ENCODE assay signal across 8 cellular contexts in the genomic region with DNA sequence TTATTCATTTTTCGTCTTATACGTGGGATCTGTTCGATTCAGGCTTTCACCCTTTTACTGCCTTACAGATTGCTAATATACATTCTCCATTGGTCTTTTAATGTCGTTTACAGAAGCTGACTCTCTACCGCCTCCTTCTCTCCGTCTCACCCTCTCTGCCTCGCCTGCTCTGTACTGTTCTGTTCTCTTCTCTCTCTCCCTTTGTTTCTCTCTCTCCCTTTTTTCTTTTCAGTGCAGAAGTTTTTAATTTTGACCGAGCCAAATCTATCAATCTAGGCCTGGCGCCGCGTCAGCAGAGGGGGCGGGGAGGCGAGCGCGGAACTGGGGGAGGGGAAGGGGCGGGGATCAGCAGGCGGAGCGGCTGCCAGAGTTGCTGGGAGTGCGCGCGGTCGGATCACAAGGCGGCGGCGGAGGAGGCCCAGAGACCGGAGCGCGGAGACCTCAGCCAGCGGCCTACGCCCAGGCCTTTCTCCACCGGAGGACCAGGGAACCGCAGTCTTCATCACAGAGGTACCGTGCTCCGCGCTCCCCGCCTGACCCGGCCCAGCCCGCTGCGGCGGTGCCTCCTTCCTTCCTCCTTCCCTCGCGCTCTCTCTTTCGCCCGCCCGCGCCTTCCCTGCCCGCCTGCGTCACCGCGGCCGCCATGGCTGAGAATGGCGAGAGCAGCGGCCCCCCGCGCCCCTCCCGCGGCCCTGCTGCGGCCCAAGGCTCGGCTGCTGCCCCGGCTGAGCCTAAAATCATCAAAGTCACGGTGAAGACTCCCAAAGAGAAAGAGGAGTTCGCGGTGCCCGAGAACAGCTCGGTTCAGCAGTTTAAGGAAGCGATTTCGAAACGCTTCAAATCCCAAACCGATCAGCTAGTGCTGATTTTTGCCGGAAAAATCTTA. TPM values are rescaled to one million over a fixed set of nuclear protein-coding genes. Genes with fewer than 3 reads are reported as not detected.
DNase-seq lines count a peak whose midpoint lies in the region; ATAC-seq and TF ChIP-seq lines count a peak whose summit lies in the region.

Gene UBQLN2 (plus strand): TSS at position 397 of the 886 bp plus-strand sequence. CDS start 247 bp downstream, at position 644.

- no peak for TF ChIP-seq RAD21 in neural cell (conservative IDR thresholded peaks at IDR 0.05)

- H3K9me2 ChIP-seq in neural cell (ENCODE audit: insufficient read depth, low read length): no peaks in the 10 kb centered on the region

- H3K9me3 ChIP-seq in neural cell (ENCODE audit: low read length) (no peaks in the 10 kb centered on the region), stomach (peaks cover 0 to 7% (median 2%) of the 10 kb centered on the region in 4 donors)

- TF ChIP-seq POLR2A in Raji (IDR thresholded peaks at IDR 0.05; ENCODE audit: insufficient read depth, low read depth, low read length) (peak; percentile 78), stomach (IDR thresholded peaks at IDR 0.05) (peak in 1 of 4 donors; percentile 45)

- H2AFZ ChIP-seq in neural cell (ENCODE audit: low read depth, low read length): peak within 1 kb of the TSS; percentile 73

- H3K27ac ChIP-seq in neural cell (ENCODE audit: low read length) (peak within 1 kb of the TSS; percentile 97), stomach (peak within 1 kb of the TSS; percentile 89 to 96 (median 94))

- ATAC-seq in GM21737 (IDR thresholded peaks at IDR 0.05; ENCODE audit: unreplicated experiment): peak; percentile 74

- H3K27me3 ChIP-seq in neural cell (ENCODE audit: insufficient read depth, low read depth, low read length) (no peaks in the 10 kb centered on the region), stomach (peaks cover 0 to 6% (median 0%) of the 10 kb centered on the region in 3 donors)

- 0 to 22% (median 4%) methylated on average over 35 to 65 of the region's 70 CpGs for WGBS in stomach, 5 donors

- H3F3A ChIP-seq in neural cell (ENCODE audit: insufficient read depth, low read length, poor library complexity, severe bottlenecking): no peaks in the 10 kb centered on the region

- H3K79me2 ChIP-seq in neural cell (replicated peaks; ENCODE audit: insufficient read depth, low read length): peaks cover 47% of the 10 kb centered on the region

- TF ChIP-seq EP300 in neural cell (conservative IDR thresholded peaks at IDR 0.05; ENCODE audit: poor library complexity, severe bottlenecking) (peak; percentile 53), stomach (IDR thresholded peaks at IDR 0.05) (no peak)

- peaks cover 0 to 30% (median 12%) of the 10 kb centered on the region in 4 donors for H3K4me1 ChIP-seq in stomach

- H3K36me3 ChIP-seq in neural cell (ENCODE audit: insufficient read depth, low read length): no peaks in the 10 kb centered on the region
- no peaks in the 10 kb centered on the region for H3K36me3 ChIP-seq in stomach

- H3K4me3 ChIP-seq in fibroblast of the aortic adventitia (ENCODE audit: low read depth, low read length) (peak within 1 kb of the TSS; percentile 74), neural cell (ENCODE audit: low read length) (peak within 1 kb of the TSS; percentile 83), stomach (peak within 1 kb of the TSS; percentile 51 to 72 (median 58))

- intact Hi-C loops in stomach (cut with DNase I; ENCODE audit: low total_unique reads): no loop called here

- peak; percentile 50 for TF ChIP-seq CTCF in fibroblast of the aortic adventitia (IDR thresholded peaks at IDR 0.05; ENCODE audit: insufficient read depth, low read length)
- TF ChIP-seq CTCF in neural cell (IDR thresholded peaks at IDR 0.05; ENCODE audit: poor library complexity, severe bottlenecking): peak; percentile 50
- TF ChIP-seq CTCF in stomach (IDR thresholded peaks at IDR 0.05): no peak

- H3K4me2 ChIP-seq in neural cell (ENCODE audit: low read length): peak within 1 kb of the TSS; percentile 63

- DNase-seq in DMS79 (lab: John Stamatoyannopoulos, UW): peak; percentile 24
- peak; percentile 45 to 49 for DNase-seq in Kasumi-1 (lab: John Stamatoyannopoulos, UW)
- peak; percentile 66 for DNase-seq in activated T-helper 9 cell treated with anti-CD3 and anti-CD28 coated beads, Interleukin-2, amount 50 U/mL, for 16 hours (ENCODE audit: low read depth)
- peak; percentile 80 for DNase-seq in fibroblast of the aortic adventitia (ENCODE audit: low read depth)
- peak; percentile 82 for DNase-seq in stomach

- H3K9ac ChIP-seq in neural cell (ENCODE audit: low read length): peak within 1 kb of the TSS; percentile 92

- H4K20me1 ChIP-seq in neural cell (ENCODE audit: insufficient read depth): no peaks in the 10 kb centered on the region

TF ChIP-seq in neural cell, 6 proteins besides CTCF, POLR2A, EP300 and RAD21:
- TF ChIP-seq SMC3 (conservative IDR thresholded peaks at IDR 0.05; ENCODE audit: poor library complexity) (no peak), TAF1 (IDR thresholded peaks at IDR 0.05; ENCODE audit: low read depth) (peak; percentile 75), REST (IDR thresholded peaks at IDR 0.05; ENCODE audit: borderline replicate concordance) (peak; percentile 26), MXI1 (conservative IDR thresholded peaks at IDR 0.05; ENCODE audit: poor library complexity, severe bottlenecking) (no peak), POLR2AphosphoS5 (IDR thresholded peaks at IDR 0.05) (peak; percentile 95), EZH2 (IDR thresholded peaks at IDR 0.05; ENCODE audit: borderline replicate concordance, insufficient read depth, low read length, poor library complexity, severe bottlenecking) (no peak)
TF ChIP-seq in neural cell: peak in this region for 3.

RNA-seq across cellular contexts. Expression of gene UBQLN2, which starts in this region (rescaled TPM):
- 5.1 and 17.8 TPM in 2 replicates for total RNA-seq in fibroblast of the aortic adventitia (ENCODE audit: low replicate concordance)
- polyA plus RNA-seq in neural cell: 15.2 and 16.6 TPM in 2 replicates
- polyA minus RNA-seq in neural cell: 45.5 and 58.2 TPM in 2 replicates
- 10 to 100 TPM in 4 of 5 donors, 1 to 10 TPM in 1; 3.5 to 51.9 (median 15.6) TPM for total RNA-seq in stomach
- polyA plus RNA-seq in stomach: 10 to 100 TPM in 2 of 3 donors, 1 to 10 TPM in 1; 7.0 to 10.7 (median 10.5) TPM

Comparison
In these comparisons a context has a peak if more than half of its experiments do, and no peak if none do; other contexts are left out.
1. Peak in every context shown above with its lines: DNase-seq, ATAC-seq, H3K4me3 ChIP-seq and H3K27ac ChIP-seq.
2. DNase-seq: peak in every context shown above with its lines; median percentile 82 in stomach; 80 in fibroblast of the aortic adventitia; 66 in activated T-helper 9 cell treated with anti-CD3 and anti-CD28 coated beads, Interleukin-2, amount 50 U/mL, for 16 hours; 47 in Kasumi-1; 24 in DMS79.
3. CTCF ChIP-seq: peak in fibroblast of the aortic adventitia (single experiment) and neural cell (single experiment); none in stomach (0 of 7).